28 cellular contexts compared by ENCODE assay signal in the genomic region with DNA sequence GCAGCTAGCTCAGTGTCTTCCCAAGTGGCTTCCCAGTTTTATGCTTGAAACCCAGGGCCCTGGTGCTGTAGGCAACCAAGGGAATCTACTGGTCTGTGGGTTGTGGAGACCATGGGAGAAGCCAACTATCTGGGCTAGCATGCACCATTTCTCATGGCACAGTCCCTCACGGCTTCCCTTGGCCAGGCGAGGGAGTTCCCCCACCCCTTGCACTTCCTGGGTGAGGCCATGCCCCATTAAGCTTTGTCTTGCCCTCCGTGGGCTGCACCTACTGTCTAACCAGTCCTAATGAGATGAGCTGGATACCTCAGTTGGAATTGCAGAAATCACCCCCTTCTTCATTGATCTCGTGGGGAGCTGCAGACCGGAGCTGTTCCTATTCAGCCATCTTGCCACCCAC.
"Had no signal": no experiment of that assay in that cellular context is flagged by ENCODE, and none has a peak within 500 bp of the region (broad histone marks: within the 10 kb centered on the region; RNA-seq: fewer than 3 reads in every experiment).

No MANE protein-coding gene starts in this region.

- H3K9me3 Mint-ChIP-seq: nephron had no signal

- H3K27me3 Mint-ChIP-seq: progenitor cell of endocrine pancreas; stimulated activated naive B cell treated with anti-CD40 and anti-IgM and Interleukin-4, amounts not matched to agents 10 μg/mL and 1 μg/mL and 100 μg/mL, for 72 hours; stimulated activated naive CD8-positive, alpha-beta T cell treated with anti-CD3 and anti-CD28 coated beads, Interleukin-15, Interleukin-2, amounts not matched to agents 100 ng/mL and 50 ng/mL, for 24 hours had no signal

- H2AFZ ChIP-seq: neural progenitor cell, parathyroid adenoma had no signal

- H3K36me3 ChIP-seq: neural progenitor cell, neutrophil, ovary, right lobe of liver, sigmoid colon, stomach, thoracic aorta, thyroid gland, tibial nerve, upper lobe of left lung, vagina had no signal

- H3K4me1 ChIP-seq: neural progenitor cell, parathyroid adenoma, psoas muscle, right lobe of liver, sigmoid colon, stomach, thyroid gland, tibial nerve, upper lobe of left lung, vagina had no signal

- H3K9me3 ChIP-seq: neutrophil, ovary, psoas muscle, right lobe of liver, thoracic aorta, thyroid gland, vagina had no signal

- H3K27ac ChIP-seq: neural progenitor cell, neutrophil, ovary, parathyroid adenoma, psoas muscle, right lobe of liver, sigmoid colon, stomach, thoracic aorta, thyroid gland, tibial nerve, upper lobe of left lung, vagina had no signal

- H3K4me2 ChIP-seq: neural progenitor cell had no signal

- H3K9ac ChIP-seq: neural progenitor cell, parathyroid adenoma had no signal

- H3K27me3 ChIP-seq: neural progenitor cell, neutrophil, ovary, right lobe of liver, sigmoid colon, stomach, thyroid gland, tibial nerve, upper lobe of left lung, vagina had no signal

- ATAC-seq: natural killer cell; psoas muscle; right cardiac atrium; right lobe of liver; stimulated activated effector memory CD8-positive, alpha-beta T cell treated with anti-CD3 and anti-CD28 coated beads, Interleukin-12 subunit alpha, Interleukin-12 subunit beta, amount 100 ng/mL, for 72 hours; stimulated activated naive B cell treated with anti-CD40 and anti-IgM and Interleukin-4, amounts not matched to agents 10 μg/mL and 1 μg/mL and 100 μg/mL, for 72 hours had no signal

- DNase-seq: natural killer cell; nucleus accumbens; ovary; psoas muscle; right cardiac atrium; right lobe of liver; sigmoid colon; small intestine; stimulated activated CD4-positive, alpha-beta T cell treated with anti-CD3 and anti-CD28 coated beads, Interleukin-15, amount 100 ng/mL, for 24 hours; stimulated activated CD4-positive, alpha-beta T cell treated with anti-CD3 and anti-CD28 coated beads, Interleukin-2, amount 100 ng/mL, for 24 hours; stimulated activated CD4-positive, alpha-beta T cell treated with anti-CD3 and anti-CD28 coated beads, Interleukin-2, amount 100 ng/mL, for 48 hours; stimulated activated CD4-positive, alpha-beta T cell treated with anti-CD3 and anti-CD28 coated beads, Interleukin-4, amount 100 ng/mL, for 24 hours; stimulated activated naive B cell treated with anti-CD40 and anti-IgM and Interleukin-4, amounts not matched to agents 10 μg/mL and 1 μg/mL and 100 μg/mL, for 72 hours; stimulated activated naive CD4-positive, alpha-beta T cell treated with Interleukin-2 at 50 U/mL for 16 hours; stomach; thyroid gland; trophoblast cell; upper lobe of left lung had no signal

- H3K4me3 ChIP-seq: neural progenitor cell, ovary, psoas muscle, right lobe of liver, sigmoid colon, stomach, thoracic aorta, thyroid gland, tibial nerve, upper lobe of left lung, vagina had no signal

- H3K36me3 Mint-ChIP-seq: neural progenitor cell; stimulated activated effector memory CD8-positive, alpha-beta T cell treated with anti-CD3 and anti-CD28 coated beads, Interleukin-12 subunit alpha, Interleukin-12 subunit beta, amount 100 ng/mL, for 72 hours; stimulated activated naive B cell treated with anti-CD40 and anti-IgM and Interleukin-4, amounts not matched to agents 10 μg/mL and 1 μg/mL and 100 μg/mL, for 72 hours had no signal

- H3K27ac Mint-ChIP-seq: natural killer cell; nephron; neural progenitor cell; progenitor cell of endocrine pancreas; stimulated activated effector memory CD8-positive, alpha-beta T cell treated with anti-CD3 and anti-CD28 coated beads, Interleukin-12 subunit alpha, Interleukin-12 subunit beta, amount 100 ng/mL, for 72 hours; stimulated activated naive B cell treated with anti-CD40 and anti-IgM and Interleukin-4, amounts not matched to agents 10 μg/mL and 1 μg/mL and 100 μg/mL, for 72 hours; stimulated activated naive CD8-positive, alpha-beta T cell treated with anti-CD3 and anti-CD28 coated beads, Interleukin-15, Interleukin-2, amounts not matched to agents 100 ng/mL and 50 ng/mL, for 24 hours had no signal

- H3K4me3 Mint-ChIP-seq: natural killer cell; nephron; neural progenitor cell; stimulated activated effector memory CD8-positive, alpha-beta T cell treated with anti-CD3 and anti-CD28 coated beads, Interleukin-12 subunit alpha, Interleukin-12 subunit beta, amount 100 ng/mL, for 72 hours; stimulated activated naive B cell treated with anti-CD40 and anti-IgM and Interleukin-4, amounts not matched to agents 10 μg/mL and 1 μg/mL and 100 μg/mL, for 72 hours; stimulated activated naive CD8-positive, alpha-beta T cell treated with anti-CD3 and anti-CD28 coated beads, Interleukin-15, Interleukin-2, amounts not matched to agents 100 ng/mL and 50 ng/mL, for 24 hours had no signal

- H3K4me1 Mint-ChIP-seq: natural killer cell; nephron; neural progenitor cell; stimulated activated effector memory CD8-positive, alpha-beta T cell treated with anti-CD3 and anti-CD28 coated beads, Interleukin-12 subunit alpha, Interleukin-12 subunit beta, amount 100 ng/mL, for 72 hours; stimulated activated naive B cell treated with anti-CD40 and anti-IgM and Interleukin-4, amounts not matched to agents 10 μg/mL and 1 μg/mL and 100 μg/mL, for 72 hours had no signal
